Comparison of ENCODE assay signal across 25 cellular contexts in the genomic region with DNA sequence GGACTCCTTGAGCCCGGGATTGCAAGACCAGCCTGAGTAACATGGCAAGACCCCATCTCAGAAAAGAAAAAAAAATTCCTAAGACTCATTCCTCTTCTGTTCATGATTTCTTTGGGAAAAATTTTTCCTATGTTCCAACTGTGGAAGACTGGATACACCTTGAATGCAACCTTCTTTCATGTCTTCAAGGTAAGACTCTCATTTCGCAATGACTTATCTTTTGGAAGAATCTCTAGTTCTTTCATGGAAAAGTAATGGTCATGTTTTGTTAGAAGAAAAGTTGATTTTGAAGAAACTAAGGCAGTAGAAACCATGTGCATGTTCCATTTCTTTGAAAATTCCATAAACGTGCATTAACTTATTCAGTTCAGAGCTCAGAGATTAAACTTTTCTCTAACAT.
"Had no signal": no experiment of that assay in that cellular context is flagged by ENCODE, and none has a peak within 500 bp of the region (broad histone marks: within the 10 kb centered on the region; RNA-seq: fewer than 3 reads in every experiment).

No MANE protein-coding gene starts in this region.

- H3K4me2 ChIP-seq: SK-N-SH had no signal

- H3K36me3 ChIP-seq: adrenal gland, Peyer's patch, SJCRH30 had no signal

- FAIRE-seq: colon, TTC549 had no signal

- H3K9me3 Mint-ChIP-seq: activated B cell treated with CpG ODN at 0.5 μM for 24 hours; activated naive CD8-positive, alpha-beta T cell treated with anti-CD3 and anti-CD28 coated beads, Interleukin-2, amount 10 ng/mL, durations not matched to agents 7 days and 5 days had no signal

- H3K27me3 ChIP-seq: adrenal gland, Peyer's patch, SJCRH30 had no signal

- H3K27ac Mint-ChIP-seq: activated B cell treated with CpG ODN at 0.5 μM for 24 hours; activated naive CD8-positive, alpha-beta T cell treated with anti-CD3 and anti-CD28 coated beads, Interleukin-2, amount 10 ng/mL, durations not matched to agents 7 days and 5 days had no signal

- H3K9ac ChIP-seq: SK-N-SH had no signal

- H3K4me1 Mint-ChIP-seq: activated B cell treated with CpG ODN at 0.5 μM for 24 hours had no signal

- H3K9me3 ChIP-seq: adrenal gland, Peyer's patch, SJCRH30, SK-N-SH had no signal

- H3K4me3 ChIP-seq: adrenal gland, Peyer's patch, SJCRH30 had no signal

- H3K4me1 ChIP-seq: adrenal gland, Peyer's patch had no signal

- H3K27ac ChIP-seq: adrenal gland, Peyer's patch, RWPE1, SJCRH30 had no signal

- DNase-seq: activated B cell treated with CpG ODN at 0.5 μM for 24 hours; activated CD4-positive, alpha-beta T cell treated with anti-CD3 and anti-CD28 coated beads for 1 hour; activated CD4-positive, alpha-beta T cell treated with anti-CD3 and anti-CD28 coated beads, Interleukin-2, amount 50 U/mL, for 4 hours; activated CD8-positive, alpha-beta memory T cell treated with anti-CD3 and anti-CD28 coated beads for 24 hours; activated effector memory CD4-positive, alpha-beta T cell treated with Interleukin-2 at 50 U/mL for 16 hours; activated naive CD4-positive, alpha-beta T cell treated with Interleukin-2 at 50 U/mL for 16 hours; activated naive CD8-positive, alpha-beta T cell treated with anti-CD3 and anti-CD28 coated beads, Interleukin-2, amount 10 ng/mL, durations not matched to agents 7 days and 5 days; adrenal gland; anterior cingulate cortex; cerebellar nuclear complex; KG1; NCI-H1048; NCI-H146; NCI-H187 treated with DMSO at 0.1 percent for 48 hours; NCI-H2081 treated with DMSO at 0.1 percent for 48 hours; NCI-H446; NCI-H524; Peyer's patch; Right ventricle myocardium superior; SJCRH30; SK-N-SH; T1000 had no signal

- H3K4me3 Mint-ChIP-seq: activated B cell treated with CpG ODN at 0.5 μM for 24 hours; activated naive CD8-positive, alpha-beta T cell treated with anti-CD3 and anti-CD28 coated beads, Interleukin-2, amount 10 ng/mL, durations not matched to agents 7 days and 5 days had no signal
